19 cellular contexts compared by ENCODE assay signal in genomic region chr6:53023323-53023722, GRCh38. TPM values are rescaled to one million over a fixed set of nuclear protein-coding genes. Genes with fewer than 3 reads are reported as not detected.
DNase-seq lines count a peak whose midpoint lies in the region; ATAC-seq and TF ChIP-seq lines count a peak whose summit lies in the region.
"Had no signal": no experiment of that assay in that cellular context is flagged by ENCODE, and none has a peak within 500 bp of the region (broad histone marks: within the 10 kb centered on the region; RNA-seq: fewer than 3 reads in every experiment).

No MANE protein-coding gene starts in this region.

- H3K9me2 ChIP-seq in MM.1S (replicated peaks; ENCODE audit: insufficient read depth, low read length): no peaks in the 10 kb centered on the region

- H3K27me3 ChIP-seq in trophoblast cell (ENCODE audit: insufficient read depth, low read length) (no peaks in the 10 kb centered on the region), esophagus muscularis mucosa (no peaks in the 10 kb centered on the region), MM.1S (replicated peaks; ENCODE audit: insufficient read depth, low read length) (no peaks in the 10 kb centered on the region)

- DNase-seq in hippocampal formation (lab: John Stamatoyannopoulos, UW): peak; percentile 48 to 81
- DNase-seq in trophoblast cell: no peak
- DNase-seq in epidermal melanocyte (ENCODE audit: insufficient read length, low spot score): no peak
- no peak for DNase-seq in esophagus muscularis mucosa (ENCODE audit: extremely low spot score)
- no peak for DNase-seq in MM.1S
- DNase-seq: DMS79, H7, HFFc6, KG1, NCI-H1417, NCI-H187 treated with DMSO at 0.1 percent for 48 hours, NCI-H2227 treated with DMSO at 0.1 percent for 48 hours, NCI-H510A treated with DMSO at 0.1 percent for 48 hours, NCI-H82, OCI-M1, Right ventricle myocardium superior had no signal

- no peak overlapping the region for H3K4me2 ChIP-seq in trophoblast cell (ENCODE audit: low read length)
- H3K4me2 ChIP-seq in MM.1S (ENCODE audit: low read depth, low read length): no peak overlapping the region

- no peaks in the 10 kb centered on the region for H3K79me1 ChIP-seq in trophoblast cell (ENCODE audit: low read length)

- intact Hi-C loops in esophagus muscularis mucosa (cut with DNase I): no loop called here

- H3K18ac ChIP-seq in trophoblast cell (ENCODE audit: low read length): no peak overlapping the region

- no peak overlapping the region for H2BK12ac ChIP-seq in trophoblast cell (ENCODE audit: low read length)

- TF ChIP-seq CTCF in esophagus muscularis mucosa (IDR thresholded peaks at IDR 0.05) (no peak), MM.1S (IDR thresholded peaks at IDR 0.05; ENCODE audit: low read length) (no peak)

- H3K4me1 ChIP-seq in trophoblast cell (ENCODE audit: control insufficient read depth in 1 of 2, insufficient read depth in 2 of 2, low read length in 2 of 2) (no peaks in the 10 kb centered on the region), esophagus muscularis mucosa (no peaks in the 10 kb centered on the region), MM.1S (ENCODE audit: low read length) (no peaks in the 10 kb centered on the region)

- no peak for ATAC-seq in HG02678 (IDR thresholded peaks at IDR 0.05; ENCODE audit: unreplicated experiment)

- no peak overlapping the region for H4K12ac ChIP-seq in trophoblast cell (ENCODE audit: low read depth, low read length)

- no peaks in the 10 kb centered on the region for H3F3A ChIP-seq in MM.1S (ENCODE audit: insufficient read depth, low read length)

- no peaks in the 10 kb centered on the region for H4K20me1 ChIP-seq in MM.1S (ENCODE audit: insufficient read depth, low read length)

- H3K4ac ChIP-seq in trophoblast cell (ENCODE audit: low read depth, low read length): no peak overlapping the region

- no peak overlapping the region for H3K9ac ChIP-seq in trophoblast cell (ENCODE audit: low read length)
- no peak overlapping the region for H3K9ac ChIP-seq in MM.1S (ENCODE audit: low read length)

- H3K4me3 ChIP-seq in trophoblast cell (ENCODE audit: low read depth, low read length) (no peak overlapping the region), esophagus muscularis mucosa (no peak overlapping the region), MM.1S (ENCODE audit: low read length) (no peak overlapping the region)

- H3K79me2 ChIP-seq in trophoblast cell (ENCODE audit: control insufficient read depth, insufficient read depth, low read length, poor library complexity): no peaks in the 10 kb centered on the region
- H3K79me2 ChIP-seq in MM.1S (ENCODE audit: low read length): no peaks in the 10 kb centered on the region

- H3K27ac ChIP-seq in angular gyrus (ENCODE audit: low read depth, low read length) (peak overlapping the region; percentile 37), trophoblast cell (ENCODE audit: low read depth, low read length) (no peak overlapping the region), esophagus muscularis mucosa (replicated peaks in 1 of 4) (no peak overlapping the region), MM.1S (ENCODE audit: low read length) (no peak overlapping the region)
- H3K27ac ChIP-seq: C4-2B had no signal

- no peak overlapping the region for H2AK5ac ChIP-seq in trophoblast cell (ENCODE audit: low read length)

- no peaks in the 10 kb centered on the region for H3K9me3 ChIP-seq in trophoblast cell (ENCODE audit: insufficient read depth, low read depth, low read length)
- H3K9me3 ChIP-seq in esophagus muscularis mucosa: no peaks in the 10 kb centered on the region
- no peaks in the 10 kb centered on the region for H3K9me3 ChIP-seq in MM.1S (replicated peaks; ENCODE audit: insufficient read depth, low read length)

- H3K36me3 ChIP-seq in trophoblast cell (ENCODE audit: control insufficient read depth in 1 of 2, insufficient read depth in 2 of 2, low read length in 2 of 2) (peaks cover 4 to 7% of the 10 kb centered on the region in 2 experiments), esophagus muscularis mucosa (peaks cover 15 to 73% (median 27%) of the 10 kb centered on the region in 4 donors), MM.1S (replicated peaks; ENCODE audit: insufficient read depth, low read length) (no peaks in the 10 kb centered on the region)

- WGBS in trophoblast cell (ENCODE audit: extremely low coverage, insufficient coverage, insufficient read length): no CpG with 5 or more reads among the region's 1 CpG
- 54% methylated on average over 1 of the region's 1 CpG for WGBS in esophagus muscularis mucosa

- no peak for TF ChIP-seq EP300 in esophagus muscularis mucosa (IDR thresholded peaks at IDR 0.05)

- no peak overlapping the region for H2BK120ac ChIP-seq in trophoblast cell (ENCODE audit: insufficient read depth, low read length, poor library complexity)

- H2BK5ac ChIP-seq in trophoblast cell (ENCODE audit: low read depth, low read length, poor library complexity): no peak overlapping the region

- H3K23ac ChIP-seq in trophoblast cell (ENCODE audit: low read length): peak overlapping the region; percentile 30

- H4K91ac ChIP-seq in trophoblast cell (ENCODE audit: low read depth, low read length): no peak overlapping the region

- TF ChIP-seq POLR2A in esophagus muscularis mucosa (IDR thresholded peaks at IDR 0.05; ENCODE audit: low read depth): no peak

- no peak overlapping the region for H4K8ac ChIP-seq in trophoblast cell (ENCODE audit: low read depth, low read length)

- H2AFZ ChIP-seq in trophoblast cell (ENCODE audit: insufficient read depth, low read length, poor library complexity) (no peak overlapping the region), MM.1S (ENCODE audit: low read length) (no peak overlapping the region)

- no peak overlapping the region for H3K14ac ChIP-seq in trophoblast cell (ENCODE audit: low read length)

RNA-seq across cellular contexts. Expression of gene GSTA4, which starts 28.2 kb away (rescaled TPM):
- polyA plus RNA-seq in trophoblast cell (2013): 16.3 and 18.4 TPM in 2 replicates
- 10 to 100 TPM; 16.6 to 23.2 (median 17.7) TPM for total RNA-seq in esophagus muscularis mucosa

RNA-seq across cellular contexts. Expression of gene CILK1, which starts 38.3 kb away (rescaled TPM):
- 17.1 and 17.2 TPM in 2 replicates for polyA plus RNA-seq in trophoblast cell (2013)
- 10 to 100 TPM; 19.9 to 30.0 (median 24.4) TPM for total RNA-seq in esophagus muscularis mucosa

RNA-seq across cellular contexts. Expression of gene FBXO9, which starts 41.9 kb away (rescaled TPM):
- 56.4 and 57.2 TPM in 2 replicates for polyA plus RNA-seq in trophoblast cell (2013)
- total RNA-seq in esophagus muscularis mucosa: 10 to 100 TPM; 58.5 to 95.5 (median 73.1) TPM

Comparison
In these comparisons a context has a peak if more than half of its experiments do, and no peak if none do; other contexts are left out.
1. DNase-seq: peak in hippocampal formation (2 of 2); none in trophoblast cell (0 of 2), epidermal melanocyte (single experiment), esophagus muscularis mucosa (single experiment) and MM.1S (single experiment).